ENCODE assay signal across 8 cellular contexts in genomic region chr6:43052225-43052841, GRCh38. TPM values are rescaled to one million over a fixed set of nuclear protein-coding genes. Genes with fewer than 3 reads are reported as not detected.
A peak's percentile ranks its signal among the peaks of the same experiment; 100 is the strongest.
DNase-seq lines count a peak whose midpoint lies in the region; ATAC-seq, FAIRE-seq and TF ChIP-seq lines count a peak whose summit lies in the region.

No MANE protein-coding gene starts in this region.

- H3K9me3 ChIP-seq in CD8-positive, alpha-beta T cell (ENCODE audit: low read length) = no peaks in the 10 kb centered on the region
- no peaks in the 10 kb centered on the region for H3K9me3 ChIP-seq in PC-3 (ENCODE audit: low read length)
- H3K9me3 ChIP-seq in pancreas = no peaks in the 10 kb centered on the region

- peaks cover 18% of the 10 kb centered on the region for H3K4me1 ChIP-seq in CD8-positive, alpha-beta T cell (ENCODE audit: insufficient read depth, low read length)
- H3K4me1 ChIP-seq in PC-3 (ENCODE audit: insufficient read depth, low read length) (peaks cover 18% of the 10 kb centered on the region), pancreas (peaks cover 0 to 12% (median 4%) of the 10 kb centered on the region in 3 donors)

- CTCF ChIA-PET in CD8-positive, alpha-beta T cell (lab: Charles Lee) = no interaction called here
- CTCF ChIA-PET in PC-3 (lab: Charles Lee) = no interaction called here

- no peaks in the 10 kb centered on the region for H3K27me3 Mint-ChIP-seq in CD8-positive, alpha-beta T cell (ENCODE audit: low read depth)
- peaks cover 17% of the 10 kb centered on the region for H3K27me3 Mint-ChIP-seq in endothelial cell (ENCODE audit: unreplicated experiment)

- peaks cover 10% of the 10 kb centered on the region for H3K36me3 ChIP-seq in CD8-positive, alpha-beta T cell (ENCODE audit: insufficient read depth, low read length)
- H3K36me3 ChIP-seq in PC-3 (ENCODE audit: low read depth, low read length) = peaks cover 11% of the 10 kb centered on the region; the same call in 1 of the 2 replicates
- peaks cover 0 to 24% (median 0%) of the 10 kb centered on the region in 3 donors for H3K36me3 ChIP-seq in pancreas

- no peaks in the 10 kb centered on the region for H3K9me3 Mint-ChIP-seq in CD8-positive, alpha-beta T cell
- no peaks in the 10 kb centered on the region for H3K9me3 Mint-ChIP-seq in endothelial cell (ENCODE audit: unreplicated experiment)

- peak overlapping the region; percentile 95 for H3K4me2 ChIP-seq in PC-3 (ENCODE audit: low read length)

- POLR2A ChIA-PET in CD8-positive, alpha-beta T cell (lab: Charles Lee) = no interaction called here
- POLR2A ChIA-PET in PC-3 (lab: Charles Lee; ENCODE audit: unreplicated experiment) = no interaction called here

- peaks cover 36% of the 10 kb centered on the region for H3K4me1 Mint-ChIP-seq in CD8-positive, alpha-beta T cell (ENCODE audit: low read depth)
- peaks cover 36% of the 10 kb centered on the region for H3K4me1 Mint-ChIP-seq in endothelial cell (ENCODE audit: unreplicated experiment)

- H2AFZ ChIP-seq in PC-3 (ENCODE audit: low read length) = no peak overlapping the region

- WGBS in pancreas, 2 donors = 76 to 85% methylated on average over 19 of the region's 19 CpGs

- no peak overlapping the region for H3K27ac ChIP-seq in CD8-positive, alpha-beta T cell (ENCODE audit: low read depth, low read length)
- no peak overlapping the region for H3K27ac ChIP-seq in PC-3 (ENCODE audit: low read length)
- H3K27ac ChIP-seq in pancreas = peak overlapping the region in 2 of 4 donors; percentile 77 to 92

- H3K27me3 ChIP-seq in CD8-positive, alpha-beta T cell (ENCODE audit: insufficient read depth, low read length) = no peaks in the 10 kb centered on the region
- H3K27me3 ChIP-seq in PC-3 (ENCODE audit: low read length) (no peaks in the 10 kb centered on the region), pancreas (no peaks in the 10 kb centered on the region)

- no peak for DNase-seq in CD8-positive, alpha-beta T cell
- DNase-seq in PC-3 (no peak), endothelial cell (ENCODE audit: low spot score) (no peak), pancreas (peak in 1 of 6 donors; percentile 33), HUDEP-2 (lab: John Stamatoyannopoulos, UW; ENCODE audit: unreplicated experiment in 76 of 76) (no peak), NCI-H2029 (lab: John Stamatoyannopoulos, UW) (no peak), cerebellar cortex (ENCODE audit: low spot score) (no peak)

- no peak overlapping the region for H3K4me3 ChIP-seq in CD8-positive, alpha-beta T cell (ENCODE audit: low read depth, low read length)
- H3K4me3 ChIP-seq in PC-3 (ENCODE audit: low read length) (peak overlapping the region; percentile 74), pancreas (peak overlapping the region in 3 of 4 donors; percentile 46 to 87 (median 76))

- no peaks in the 10 kb centered on the region for H4K20me1 ChIP-seq in PC-3 (ENCODE audit: low read length)

- H3K9ac ChIP-seq in PC-3 (ENCODE audit: low read length) = no peak overlapping the region

- H3K79me2 ChIP-seq in PC-3 (ENCODE audit: low read length) = peaks cover 20% of the 10 kb centered on the region

- peak overlapping the region; percentile 92 for H3K4me3 Mint-ChIP-seq in CD8-positive, alpha-beta T cell
- H3K4me3 Mint-ChIP-seq in endothelial cell (ENCODE audit: unreplicated experiment) = peak overlapping the region; percentile 98

- ATAC-seq in CD8-positive, alpha-beta T cell = no peak
- no peak for ATAC-seq in PC-3
- ATAC-seq in pancreas = no peak
- ATAC-seq in HG02981 (IDR thresholded peaks at IDR 0.05; ENCODE audit: unreplicated experiment) = no peak

- intact Hi-C loops in CD8-positive, alpha-beta T cell (cut with DNase I, micrococcal nuclease) = loop anchor here (2.0 to 10.0 kb wide), 5 partner anchors 306 to 1192 kb away; partner anchors contain the start of genes ABCC10 (in 1 of the 2), GTPBP2 (in 1 of the 2), HSP90AB1 (in 1 of the 2) and POLH (in 1 of the 2)
- intact Hi-C loops in PC-3 (cut with micrococcal nuclease) = no loop called here
- intact Hi-C loops in pancreas (cut with DNase I) = no loop called here

- H3K9me2 ChIP-seq in PC-3 (replicated peaks; ENCODE audit: low read length) = no peaks in the 10 kb centered on the region

- TF ChIP-seq CTCF in CD8-positive, alpha-beta T cell (IDR thresholded peaks at IDR 0.05) = no peak
- TF ChIP-seq CTCF in PC-3 (conservative IDR thresholded peaks at IDR 0.05; ENCODE audit: low read depth, low read length) (no peak), endothelial cell (IDR thresholded peaks at IDR 0.05; ENCODE audit: unreplicated experiment) (no peak), pancreas (IDR thresholded peaks at IDR 0.05) (no peak)

- peaks cover 52% of the 10 kb centered on the region for H3K36me3 Mint-ChIP-seq in CD8-positive, alpha-beta T cell
- peaks cover 40% of the 10 kb centered on the region for H3K36me3 Mint-ChIP-seq in endothelial cell (ENCODE audit: low read depth, unreplicated experiment)

- no peak for FAIRE-seq in pancreas (lab: Jason Lieb, UNC)

- BruUV-seq in PC-3 (replicated peaks; lab: Mats Ljungman, UMichigan) = no TSS peak

- H3F3A ChIP-seq in PC-3 (ENCODE audit: low read length, unreplicated experiment) = no peaks in the 10 kb centered on the region

- peak overlapping the region; percentile 97 for H3K27ac Mint-ChIP-seq in CD8-positive, alpha-beta T cell
- H3K27ac Mint-ChIP-seq in endothelial cell (ENCODE audit: unreplicated experiment) = peak overlapping the region; percentile 96

RNA-seq across cellular contexts. Expression of gene CUL7, which starts 1.3 kb away (rescaled TPM):
- total RNA-seq in CD8-positive, alpha-beta T cell = 1 to 10 TPM; 5.2 to 5.4 TPM
- 17.5 and 18.6 TPM in 2 replicates for total RNA-seq in PC-3 (2014; rRNA removed)
- total RNA-seq in endothelial cell (ENCODE audit: unreplicated experiment) = 42.2 TPM
- total RNA-seq in pancreas = 10 to 100 TPM in 4 of 6 donors, 1 to 10 TPM in 2; 8.6 to 21.4 (median 12.2) TPM
- polyA plus RNA-seq in pancreas = 10 to 100 TPM; 17.1 to 20.4 TPM

RNA-seq across cellular contexts. Expression of gene MRPL2, which starts 6.9 kb away (rescaled TPM):
- total RNA-seq in CD8-positive, alpha-beta T cell = 10 to 100 TPM; 38.9 to 41.6 TPM
- total RNA-seq in PC-3 (2014; rRNA removed) = 59.8 and 63.9 TPM in 2 replicates
- total RNA-seq in endothelial cell (ENCODE audit: unreplicated experiment) = 39.7 TPM
- 10 to 100 TPM; 19.9 to 31.6 (median 25.7) TPM for total RNA-seq in pancreas
- 10 to 100 TPM; 55.2 to 65.8 TPM for polyA plus RNA-seq in pancreas

RNA-seq across cellular contexts. Expression of gene KLC4, which starts 7.1 kb away (rescaled TPM):
- 10 to 100 TPM; 42.1 to 57.4 TPM for total RNA-seq in CD8-positive, alpha-beta T cell
- total RNA-seq in PC-3 (2014; rRNA removed) = 17.5 and 18.5 TPM in 2 replicates
- 41.4 TPM for total RNA-seq in endothelial cell (ENCODE audit: unreplicated experiment)
- 10 to 100 TPM; 11.3 to 24.2 (median 15.4) TPM for total RNA-seq in pancreas
- polyA plus RNA-seq in pancreas = 10 to 100 TPM; 33.0 to 46.1 TPM

RNA-seq across cellular contexts. Expression of gene PTK7, which starts 23.8 kb away (rescaled TPM):
- 10 to 100 TPM in 1 of 2 experiments, 1 to 10 TPM in 1; 9.9 to 11.5 TPM for total RNA-seq in CD8-positive, alpha-beta T cell
- total RNA-seq in PC-3 (2014; rRNA removed) = 48.1 and 69.1 TPM in 2 replicates
- 208 TPM for total RNA-seq in endothelial cell (ENCODE audit: unreplicated experiment)
- total RNA-seq in pancreas = 10 to 100 TPM in 5 of 6 donors, 1 to 10 TPM in 1; 9.8 to 44.2 (median 15.8) TPM
- 10 to 100 TPM; 21.7 to 33.1 TPM for polyA plus RNA-seq in pancreas

RNA-seq across cellular contexts. Expression of gene RRP36, which starts 30.9 kb away (rescaled TPM):
- total RNA-seq in CD8-positive, alpha-beta T cell = 10 to 100 TPM; 20.1 to 20.2 TPM
- 120 and 133 TPM in 2 replicates for total RNA-seq in PC-3 (2014; rRNA removed)
- 82.1 TPM for total RNA-seq in endothelial cell (ENCODE audit: unreplicated experiment)
- 10 to 100 TPM; 13.2 to 27.1 (median 22.3) TPM for total RNA-seq in pancreas
- 10 to 100 TPM; 21.2 to 32.9 TPM for polyA plus RNA-seq in pancreas

Comparison
In these comparisons a context has a peak if more than half of its experiments do, and no peak if none do; other contexts are left out.
1. intact Hi-C loops: an anchor here in CD8-positive, alpha-beta T cell (2.0 to 10.0 kb wide); none called in PC-3 and pancreas.